1 cellular context compared by ENCODE assay signal in the genomic region with DNA sequence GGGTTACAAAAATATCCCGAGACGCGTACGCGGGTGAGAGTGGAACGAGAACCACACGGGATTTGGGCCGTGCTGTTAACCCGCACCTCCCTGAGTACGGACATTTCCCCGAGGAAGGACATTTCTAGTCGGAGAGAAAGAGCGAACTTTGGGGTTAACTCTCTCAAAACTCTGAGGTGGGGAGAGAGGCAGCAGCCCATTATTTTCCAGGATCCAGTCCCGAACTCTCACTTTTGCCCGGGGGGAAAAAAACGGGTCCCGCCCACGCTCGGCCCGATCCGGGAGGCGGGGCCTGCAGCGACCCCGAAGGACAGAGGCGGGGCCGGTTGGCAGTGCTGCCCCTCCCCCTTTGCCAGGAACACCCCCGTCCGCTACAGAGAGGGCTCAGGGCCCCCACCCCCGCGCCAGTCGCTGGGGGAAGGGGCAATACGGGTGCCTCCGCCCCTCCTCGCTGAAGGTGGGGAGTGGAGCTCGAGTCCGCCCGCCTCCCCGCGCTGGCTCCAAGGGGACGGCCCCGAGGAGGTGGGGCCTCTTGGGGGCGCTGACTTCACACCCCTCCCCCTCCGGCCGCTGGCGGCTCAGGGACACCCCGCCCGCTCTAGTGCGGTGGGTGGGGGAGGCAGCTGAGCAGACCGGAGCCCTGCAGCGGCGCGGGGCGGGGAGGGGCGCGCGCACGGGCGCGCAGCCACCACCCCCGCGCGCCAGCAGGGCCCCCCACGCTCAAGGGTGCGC.
A peak's percentile ranks its signal among the peaks of the same experiment; 100 is the strongest.
TF ChIP-seq lines count a peak whose summit lies in the region.

No MANE protein-coding gene starts in this region.

TF ChIP-seq in HEK293, 187 proteins besides CTCF, POLR2A, EP300 and RAD21 (continued from another document and continues in another):
- TF ChIP-seq, protein P1, sequence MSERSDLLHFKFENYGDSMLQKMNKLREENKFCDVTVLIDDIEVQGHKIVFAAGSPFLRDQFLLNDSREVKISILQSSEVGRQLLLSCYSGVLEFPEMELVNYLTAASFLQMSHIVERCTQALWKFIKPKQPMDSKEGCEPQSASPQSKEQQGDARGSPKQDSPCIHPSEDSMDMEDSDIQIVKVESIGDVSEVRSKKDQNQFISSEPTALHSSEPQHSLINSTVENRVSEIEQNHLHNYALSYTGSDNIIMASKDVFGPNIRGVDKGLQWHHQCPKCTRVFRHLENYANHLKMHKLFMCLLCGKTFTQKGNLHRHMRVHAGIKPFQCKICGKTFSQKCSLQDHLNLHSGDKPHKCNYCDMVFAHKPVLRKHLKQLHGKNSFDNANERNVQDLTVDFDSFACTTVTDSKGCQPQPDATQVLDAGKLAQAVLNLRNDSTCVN (tag by site-specific recombination; optimal IDR thresholded peaks at IDR 0.05) = peak; percentile 78
- TF ChIP-seq ZNF677 (tag by site-specific recombination; IDR thresholded peaks at IDR 0.05) (no peak), IKZF3 (tag by site-specific recombination; IDR thresholded peaks at IDR 0.05) (no peak; the same call in 1 of the 2 replicates), ZFP37 (tag by site-specific recombination; IDR thresholded peaks at IDR 0.05) (peak; percentile 43; the same call in 1 of the 2 replicates), ZNF664 (tag by site-specific recombination; IDR thresholded peaks at IDR 0.05) (no peak), ZBTB44 (tag by site-specific recombination; IDR thresholded peaks at IDR 0.05) (no peak; the same call in 1 of the 2 replicates), ZNF19 (tag by site-specific recombination; IDR thresholded peaks at IDR 0.05; ENCODE audit: low read depth) (no peak), WT1 (tag by site-specific recombination; IDR thresholded peaks at IDR 0.05) (peak; percentile 43), ZIC2 (tag by site-specific recombination; IDR thresholded peaks at IDR 0.05) (peak; percentile 56), KLF9 (tag by site-specific recombination; IDR thresholded peaks at IDR 0.05; ENCODE audit: low read depth) (peak; percentile 97), SCRT2 (tag by site-specific recombination; IDR thresholded peaks at IDR 0.05) (0 out of 2 replicates have a peak, but pooled peaks have one; percentile 49), ZNF146 (tag by site-specific recombination; IDR thresholded peaks at IDR 0.05) (no peak), ZNF518A (tag by site-specific recombination; conservative IDR thresholded peaks at IDR 0.05; ENCODE audit: low read depth) (no peak), ZNF311 (tag by site-specific recombination; IDR thresholded peaks at IDR 0.05; ENCODE audit: borderline replicate concordance) (no peak), KLF16 (tag by site-specific recombination; IDR thresholded peaks at IDR 0.05) (peak; percentile 95), ZEB2 (tag by site-specific recombination; IDR thresholded peaks at IDR 0.05) (peak; percentile 92), GLIS2 (tag by site-specific recombination; IDR thresholded peaks at IDR 0.05) (peak; percentile 100), ZBTB17 (tag by site-specific recombination; IDR thresholded peaks at IDR 0.05) (no peak; the same call in 1 of the 2 replicates), ZNF768 (tag by site-specific recombination; IDR thresholded peaks at IDR 0.05) (peak; percentile 9; the same call in 1 of the 2 replicates), ZNF629 (tag by site-specific recombination; IDR thresholded peaks at IDR 0.05) (peak; percentile 70), ZBTB1 (tag by site-specific recombination; IDR thresholded peaks at IDR 0.05) (peak; percentile 44; the same call in 1 of the 2 replicates), YY1 (tag by site-specific recombination; IDR thresholded peaks at IDR 0.05) (no peak), TRIM28 (IDR thresholded peaks at IDR 0.05; ENCODE audit: borderline replicate concordance, low read length) (no peak), ZNF426 (tag by site-specific recombination; IDR thresholded peaks at IDR 0.05) (no peak), SETDB1 (IDR thresholded peaks at IDR 0.05; ENCODE audit: insufficient read length, low read length) (no peak), ZNF2 (tag by site-specific recombination; IDR thresholded peaks at IDR 0.05) (0 out of 2 replicates have a peak, but pooled peaks have one; percentile 41), REST (tag by site-specific recombination; IDR thresholded peaks at IDR 0.05) (no peak), ZNF174 (tag by site-specific recombination; IDR thresholded peaks at IDR 0.05) (no peak), ZNF585B (tag by site-specific recombination; IDR thresholded peaks at IDR 0.05) (no peak), ZNF558 (tag by site-specific recombination; IDR thresholded peaks at IDR 0.05) (no peak), ZNF37A (tag by site-specific recombination; IDR thresholded peaks at IDR 0.05) (no peak), ZNF335 (tag by site-specific recombination; conservative IDR thresholded peaks at IDR 0.05) (no peak), BCL11B (tag by site-specific recombination; IDR thresholded peaks at IDR 0.05; ENCODE audit: low read depth) (peak; percentile 57; the same call in 1 of the 2 replicates), ZNF626 (tag by site-specific recombination; IDR thresholded peaks at IDR 0.05) (no peak)
- TF ChIP-seq, protein P2, sequence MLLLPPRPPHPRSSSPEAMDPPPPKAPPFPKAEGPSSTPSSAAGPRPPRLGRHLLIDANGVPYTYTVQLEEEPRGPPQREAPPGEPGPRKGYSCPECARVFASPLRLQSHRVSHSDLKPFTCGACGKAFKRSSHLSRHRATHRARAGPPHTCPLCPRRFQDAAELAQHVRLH (tag by site-specific recombination; IDR thresholded peaks at IDR 0.05) = no peak
- TF ChIP-seq, protein P3, sequence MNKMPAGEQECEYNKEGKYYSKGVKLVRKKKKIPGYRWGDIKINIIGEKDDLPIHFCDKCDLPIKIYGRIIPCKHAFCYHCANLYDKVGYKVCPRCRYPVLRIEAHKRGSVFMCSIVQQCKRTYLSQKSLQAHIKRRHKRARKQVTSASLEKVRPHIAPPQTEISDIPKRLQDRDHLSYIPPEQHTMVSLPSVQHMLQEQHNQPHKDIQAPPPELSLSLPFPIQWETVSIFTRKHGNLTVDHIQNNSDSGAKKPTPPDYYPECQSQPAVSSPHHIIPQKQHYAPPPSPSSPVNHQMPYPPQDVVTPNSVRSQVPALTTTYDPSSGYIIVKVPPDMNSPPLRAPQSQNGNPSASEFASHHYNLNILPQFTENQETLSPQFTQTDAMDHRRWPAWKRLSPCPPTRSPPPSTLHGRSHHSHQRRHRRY (tag by site-specific recombination; IDR thresholded peaks at IDR 0.05) = no peak
- TF ChIP-seq, protein P4, sequence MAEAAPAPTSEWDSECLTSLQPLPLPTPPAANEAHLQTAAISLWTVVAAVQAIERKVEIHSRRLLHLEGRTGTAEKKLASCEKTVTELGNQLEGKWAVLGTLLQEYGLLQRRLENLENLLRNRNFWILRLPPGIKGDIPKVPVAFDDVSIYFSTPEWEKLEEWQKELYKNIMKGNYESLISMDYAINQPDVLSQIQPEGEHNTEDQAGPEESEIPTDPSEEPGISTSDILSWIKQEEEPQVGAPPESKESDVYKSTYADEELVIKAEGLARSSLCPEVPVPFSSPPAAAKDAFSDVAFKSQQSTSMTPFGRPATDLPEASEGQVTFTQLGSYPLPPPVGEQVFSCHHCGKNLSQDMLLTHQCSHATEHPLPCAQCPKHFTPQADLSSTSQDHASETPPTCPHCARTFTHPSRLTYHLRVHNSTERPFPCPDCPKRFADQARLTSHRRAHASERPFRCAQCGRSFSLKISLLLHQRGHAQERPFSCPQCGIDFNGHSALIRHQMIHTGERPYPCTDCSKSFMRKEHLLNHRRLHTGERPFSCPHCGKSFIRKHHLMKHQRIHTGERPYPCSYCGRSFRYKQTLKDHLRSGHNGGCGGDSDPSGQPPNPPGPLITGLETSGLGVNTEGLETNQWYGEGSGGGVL (tag by site-specific recombination; IDR thresholded peaks at IDR 0.05) = peak; percentile 75
- TF ChIP-seq, protein P5, sequence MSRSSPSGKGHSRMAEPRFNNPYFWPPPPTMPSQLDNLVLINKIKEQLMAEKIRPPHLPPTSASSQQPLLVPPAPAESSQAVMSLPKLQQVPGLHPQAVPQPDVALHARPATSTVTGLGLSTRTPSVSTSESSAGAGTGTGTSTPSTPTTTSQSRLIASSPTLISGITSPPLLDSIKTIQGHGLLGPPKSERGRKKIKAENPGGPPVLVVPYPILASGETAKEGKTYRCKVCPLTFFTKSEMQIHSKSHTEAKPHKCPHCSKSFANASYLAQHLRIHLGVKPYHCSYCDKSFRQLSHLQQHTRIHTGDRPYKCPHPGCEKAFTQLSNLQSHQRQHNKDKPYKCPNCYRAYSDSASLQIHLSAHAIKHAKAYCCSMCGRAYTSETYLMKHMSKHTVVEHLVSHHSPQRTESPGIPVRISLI (tag by site-specific recombination; IDR thresholded peaks at IDR 0.05) = peak; percentile 76; the same call in 1 of the 2 replicates
- TF ChIP-seq, protein P6, sequence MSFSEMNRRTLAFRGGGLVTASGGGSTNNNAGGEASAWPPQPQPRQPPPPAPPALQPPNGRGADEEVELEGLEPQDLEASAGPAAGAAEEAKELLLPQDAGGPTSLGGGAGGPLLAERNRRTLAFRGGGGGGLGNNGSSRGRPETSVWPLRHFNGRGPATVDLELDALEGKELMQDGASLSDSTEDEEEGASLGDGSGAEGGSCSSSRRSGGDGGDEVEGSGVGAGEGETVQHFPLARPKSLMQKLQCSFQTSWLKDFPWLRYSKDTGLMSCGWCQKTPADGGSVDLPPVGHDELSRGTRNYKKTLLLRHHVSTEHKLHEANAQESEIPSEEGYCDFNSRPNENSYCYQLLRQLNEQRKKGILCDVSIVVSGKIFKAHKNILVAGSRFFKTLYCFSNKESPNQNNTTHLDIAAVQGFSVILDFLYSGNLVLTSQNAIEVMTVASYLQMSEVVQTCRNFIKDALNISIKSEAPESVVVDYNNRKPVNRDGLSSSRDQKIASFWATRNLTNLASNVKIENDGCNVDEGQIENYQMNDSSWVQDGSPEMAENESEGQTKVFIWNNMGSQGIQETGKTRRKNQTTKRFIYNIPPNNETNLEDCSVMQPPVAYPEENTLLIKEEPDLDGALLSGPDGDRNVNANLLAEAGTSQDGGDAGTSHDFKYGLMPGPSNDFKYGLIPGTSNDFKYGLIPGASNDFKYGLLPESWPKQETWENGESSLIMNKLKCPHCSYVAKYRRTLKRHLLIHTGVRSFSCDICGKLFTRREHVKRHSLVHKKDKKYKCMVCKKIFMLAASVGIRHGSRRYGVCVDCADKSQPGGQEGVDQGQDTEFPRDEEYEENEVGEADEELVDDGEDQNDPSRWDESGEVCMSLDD (tag by site-specific recombination; IDR thresholded peaks at IDR 0.05) = peak; percentile 100
